ENCODE assay signal across 28 cellular contexts in genomic region chr20:61798632-61799031, GRCh38.
"Had no signal": no experiment of that assay in that cellular context is flagged by ENCODE, and none has a peak within 500 bp of the region (broad histone marks: within the 10 kb centered on the region; RNA-seq: fewer than 3 reads in every experiment).

No MANE protein-coding gene starts in this region.

- DNase-seq: activated CD4-positive, alpha-beta memory T cell treated with anti-CD3 and anti-CD28 coated beads, Interleukin-2, amount 10 ng/mL, durations not matched to agents 7 days and 5 days; activated CD4-positive, alpha-beta T cell treated with anti-CD3 and anti-CD28 coated beads for 36 hours; activated CD4-positive, alpha-beta T cell treated with anti-CD3 and anti-CD28 coated beads, Interleukin-2, amount 50 U/mL, for 1 hour; activated gamma-delta T cell; activated naive CD4-positive, alpha-beta T cell treated with anti-CD3 and anti-CD28 coated beads for 36 hours; activated T-cell treated with anti-CD3 and anti-CD28 coated beads for 4 hours; activated T-cell treated with anti-CD3 and anti-CD28 coated beads, Interleukin-2, amount 50 U/mL, for 48 hours; amygdala; cerebellar nuclear complex; Kasumi-1; NCI-H1048; NCI-H146; NCI-H187 treated with DMSO at 0.1 percent for 48 hours; NCI-H2081 treated with DMSO at 0.1 percent for 48 hours; NCI-H446; NCI-H526; NCI-H774; NK-92 treated with Interleukin-12 subunit alpha and Interleukin-12 subunit beta, amount 100 ng/mL, for 24 hours; OCI-M1; RPMI8226; SJCRH30; SK-N-SH; T-helper 1 cell; WERI-Rb-1 had no signal

- FAIRE-seq: astrocyte had no signal

- ATAC-seq: activated CD4-positive, alpha-beta T cell treated with anti-CD3 and anti-CD28 coated beads for 36 hours; activated T-helper 17 cell treated with anti-CD3 and anti-CD28 coated beads, Interleukin-2, amount 50 U/mL, for 72 hours; Panc1; Right ventricle myocardium inferior had no signal

- H3K9ac ChIP-seq: SK-N-SH had no signal

- H3K4me2 ChIP-seq: SK-N-SH had no signal

- H3K27ac ChIP-seq: SJCRH30, WERI-Rb-1 had no signal

- H3K36me3 ChIP-seq: SJCRH30, WERI-Rb-1 had no signal

- H3K4me1 ChIP-seq: SJCRH30 had no signal

- H3K9me3 ChIP-seq: SJCRH30, SK-N-SH had no signal

- H3K4me3 ChIP-seq: SJCRH30 had no signal
